8 cellular contexts compared by ENCODE assay signal in the genomic region with DNA sequence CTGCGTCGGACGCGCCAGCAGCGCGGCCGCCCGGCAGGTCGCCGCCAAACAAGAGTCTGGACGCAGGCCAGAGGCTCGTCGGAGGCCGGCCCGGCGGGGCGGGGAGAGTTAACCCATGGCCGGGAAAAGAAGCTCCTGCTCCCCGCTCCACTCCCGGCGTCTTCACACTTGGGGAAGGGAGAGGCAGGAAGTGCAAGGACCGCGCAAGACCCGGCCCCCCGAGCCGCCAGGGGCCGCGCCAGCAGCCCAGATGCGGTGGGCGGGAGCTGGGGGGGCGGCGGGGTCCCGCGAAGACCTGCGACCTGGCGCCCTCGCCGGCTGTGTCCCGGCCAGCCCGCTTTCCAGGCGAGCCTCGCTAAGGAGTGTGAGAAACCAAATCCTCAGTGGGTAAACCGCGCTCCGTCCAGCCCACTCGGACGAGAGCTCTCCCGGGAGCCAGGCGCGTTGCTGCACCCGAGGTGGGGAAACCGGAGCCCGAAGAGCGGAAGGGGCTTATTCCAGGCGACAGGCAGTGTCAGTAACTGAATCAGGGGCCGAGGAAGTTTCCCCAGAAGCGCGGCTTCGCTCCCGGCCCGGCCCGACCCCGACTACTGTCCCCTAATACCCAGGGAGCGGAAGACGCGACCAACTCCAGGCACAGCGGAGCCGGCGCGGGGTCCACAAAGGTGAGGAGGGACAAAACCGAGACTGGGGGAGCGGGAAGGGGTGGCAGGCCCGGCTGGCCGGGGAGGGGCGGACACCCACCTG. TPM values are rescaled to one million over a fixed set of nuclear protein-coding genes. Genes with fewer than 3 reads are reported as not detected.
DNase-seq lines count a peak whose midpoint lies in the region; ATAC-seq and TF ChIP-seq lines count a peak whose summit lies in the region.

No MANE protein-coding gene starts in this region.

- POLR2A ChIA-PET in activated CD8-positive, alpha-beta T cell treated with anti-CD3 and anti-CD28 coated beads for 36 hours (lab: Charles Lee): no interaction called here

- DNase-seq in GM12865 (ENCODE audit: low read depth) (no peak), fibroblast of villous mesenchyme (ENCODE audit: low read depth) (peak; percentile 50), nephron progenitor cell (peak; percentile 69), NCI-H1436 treated with DMSO at 0.1 percent for 48 hours (lab: John Stamatoyannopoulos, UW) (no peak)
- no peak for DNase-seq in activated CD8-positive, alpha-beta T cell treated with anti-CD3 and anti-CD28 coated beads for 36 hours

- peaks cover 39% of the 10 kb centered on the region for H3K27me3 Mint-ChIP-seq in activated CD8-positive, alpha-beta T cell treated with anti-CD3 and anti-CD28 coated beads for 36 hours
- H3K27me3 Mint-ChIP-seq in nephron progenitor cell (ENCODE audit: low read depth, poor library complexity): peaks cover 37% of the 10 kb centered on the region

- TF ChIP-seq CTCF in GM12865 (IDR thresholded peaks at IDR 0.05; ENCODE audit: insufficient read depth, low read depth, low read length, missing control alignments) (no peak), fibroblast of villous mesenchyme (IDR thresholded peaks at IDR 0.05; ENCODE audit: insufficient read depth, low read depth, low read length) (no peak), nephron progenitor cell (IDR thresholded peaks at IDR 0.05) (no peak)
- no peak for TF ChIP-seq CTCF in activated CD8-positive, alpha-beta T cell treated with anti-CD3 and anti-CD28 coated beads for 36 hours (IDR thresholded peaks at IDR 0.05)

- H3K36me3 Mint-ChIP-seq in activated CD8-positive, alpha-beta T cell treated with anti-CD3 and anti-CD28 coated beads for 36 hours (ENCODE audit: low read depth): peaks cover 3% of the 10 kb centered on the region
- H3K36me3 Mint-ChIP-seq in nephron progenitor cell (ENCODE audit: low read depth): peaks cover 6% of the 10 kb centered on the region

- intact Hi-C loops in activated CD8-positive, alpha-beta T cell treated with anti-CD3 and anti-CD28 coated beads for 36 hours (cut with micrococcal nuclease): loop anchor here (10.0 kb wide), 1 partner anchor 46 kb away; no protein-coding TSS in a partner anchor

- ATAC-seq in HG03064 (IDR thresholded peaks at IDR 0.05; ENCODE audit: low read depth, unreplicated experiment) (peak; percentile 18), HG03025 (IDR thresholded peaks at IDR 0.05; ENCODE audit: low FRiP score, unreplicated experiment) (no peak), GM21528 (IDR thresholded peaks at IDR 0.05; ENCODE audit: low FRiP score, unreplicated experiment) (no peak)
- ATAC-seq in activated CD8-positive, alpha-beta T cell treated with anti-CD3 and anti-CD28 coated beads for 36 hours: peak; percentile 7

- H3K4me3 Mint-ChIP-seq in activated CD8-positive, alpha-beta T cell treated with anti-CD3 and anti-CD28 coated beads for 36 hours: peak overlapping the region; percentile 66
- peak overlapping the region; percentile 90 for H3K4me3 Mint-ChIP-seq in nephron progenitor cell

- H3K4me3 ChIP-seq in GM12865 (ENCODE audit: low read depth, low read length) (peak overlapping the region; percentile 56), fibroblast of villous mesenchyme (ENCODE audit: low read depth, low read length) (peak overlapping the region; percentile 71)

- peaks cover 6% of the 10 kb centered on the region for H3K4me1 Mint-ChIP-seq in activated CD8-positive, alpha-beta T cell treated with anti-CD3 and anti-CD28 coated beads for 36 hours (ENCODE audit: low read depth)
- H3K4me1 Mint-ChIP-seq in nephron progenitor cell: peaks cover 35% of the 10 kb centered on the region

- peaks cover 3% of the 10 kb centered on the region for H3K9me3 Mint-ChIP-seq in activated CD8-positive, alpha-beta T cell treated with anti-CD3 and anti-CD28 coated beads for 36 hours
- no peaks in the 10 kb centered on the region for H3K9me3 Mint-ChIP-seq in nephron progenitor cell

- H3K27ac Mint-ChIP-seq in activated CD8-positive, alpha-beta T cell treated with anti-CD3 and anti-CD28 coated beads for 36 hours: no peak overlapping the region
- no peak overlapping the region for H3K27ac Mint-ChIP-seq in nephron progenitor cell

- CTCF ChIA-PET in activated CD8-positive, alpha-beta T cell treated with anti-CD3 and anti-CD28 coated beads for 36 hours (lab: Charles Lee): interaction anchor here (0.6 to 1.8 kb wide), 8 partner anchors 8 to 51 kb away, joined by 3 to 6 read pairs (median 4); no protein-coding TSS in a partner anchor

RNA-seq across cellular contexts. Expression of gene ADAMTS7, which starts 0.7 kb away (rescaled TPM):
- under 1 TPM; 0.23 to 0.60 TPM for total RNA-seq in activated CD8-positive, alpha-beta T cell treated with anti-CD3 and anti-CD28 coated beads for 36 hours
- 16.4 and 17.4 TPM in 2 replicates for total RNA-seq in fibroblast of villous mesenchyme

Comparison
In these comparisons a context has a peak if more than half of its experiments do, and no peak if none do; other contexts are left out.
1. DNase-seq: peak in fibroblast of villous mesenchyme (single experiment) and nephron progenitor cell (single experiment); none in GM12865 (single experiment), activated CD8-positive, alpha-beta T cell treated with anti-CD3 and anti-CD28 coated beads for 36 hours (single experiment) and NCI-H1436 treated with DMSO at 0.1 percent for 48 hours (single experiment).
2. ATAC-seq: peak in HG03064 (single experiment) and activated CD8-positive, alpha-beta T cell treated with anti-CD3 and anti-CD28 coated beads for 36 hours (single experiment); none in HG03025 (single experiment) and GM21528 (single experiment).
3. RNA of gene ADAMTS7, which starts 0.7 kb away (total RNA-seq): 16.4 to 17.4 TPM in fibroblast of villous mesenchyme; 0.23 to 0.60 TPM in activated CD8-positive, alpha-beta T cell treated with anti-CD3 and anti-CD28 coated beads for 36 hours; every median in the first group is over 10 times any median in the second.